In the genomic region with DNA sequence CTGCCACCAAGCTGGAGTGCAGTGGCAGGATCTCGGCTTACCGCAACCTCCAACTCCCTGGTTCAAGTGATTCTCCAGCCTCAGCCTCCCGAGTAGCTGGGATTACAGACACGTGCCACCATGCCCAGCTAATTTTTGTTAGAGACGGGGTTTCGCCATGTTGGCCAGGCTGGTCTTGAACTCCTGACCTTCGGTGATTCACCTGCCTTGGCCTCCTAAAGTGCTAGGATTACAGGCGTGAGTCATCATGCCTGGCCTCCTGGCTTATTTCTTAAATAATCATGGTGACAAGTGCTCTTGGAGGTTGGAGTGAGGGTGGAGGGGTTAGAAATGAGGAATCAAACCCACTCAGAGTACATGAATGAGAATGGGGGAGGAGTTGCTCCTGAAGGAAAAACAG, we compare ENCODE assay signal across 2 cellular contexts.
TF ChIP-seq lines count a peak whose summit lies in the region.

No MANE protein-coding gene starts in this region.

TF ChIP-seq in HEK293, 187 proteins besides CTCF, POLR2A, EP300 and RAD21 (continued from another document):
- TF ChIP-seq, protein P1, sequence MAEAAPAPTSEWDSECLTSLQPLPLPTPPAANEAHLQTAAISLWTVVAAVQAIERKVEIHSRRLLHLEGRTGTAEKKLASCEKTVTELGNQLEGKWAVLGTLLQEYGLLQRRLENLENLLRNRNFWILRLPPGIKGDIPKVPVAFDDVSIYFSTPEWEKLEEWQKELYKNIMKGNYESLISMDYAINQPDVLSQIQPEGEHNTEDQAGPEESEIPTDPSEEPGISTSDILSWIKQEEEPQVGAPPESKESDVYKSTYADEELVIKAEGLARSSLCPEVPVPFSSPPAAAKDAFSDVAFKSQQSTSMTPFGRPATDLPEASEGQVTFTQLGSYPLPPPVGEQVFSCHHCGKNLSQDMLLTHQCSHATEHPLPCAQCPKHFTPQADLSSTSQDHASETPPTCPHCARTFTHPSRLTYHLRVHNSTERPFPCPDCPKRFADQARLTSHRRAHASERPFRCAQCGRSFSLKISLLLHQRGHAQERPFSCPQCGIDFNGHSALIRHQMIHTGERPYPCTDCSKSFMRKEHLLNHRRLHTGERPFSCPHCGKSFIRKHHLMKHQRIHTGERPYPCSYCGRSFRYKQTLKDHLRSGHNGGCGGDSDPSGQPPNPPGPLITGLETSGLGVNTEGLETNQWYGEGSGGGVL (tag by site-specific recombination; IDR thresholded peaks at IDR 0.05): peak; percentile 35; the same call in 1 of the 2 replicates
- TF ChIP-seq BCL11A (tag by site-specific recombination; IDR thresholded peaks at IDR 0.05; ENCODE audit: low read depth): peak; percentile 40; the same call in 1 of the 2 replicates
- TF ChIP-seq, protein P2, sequence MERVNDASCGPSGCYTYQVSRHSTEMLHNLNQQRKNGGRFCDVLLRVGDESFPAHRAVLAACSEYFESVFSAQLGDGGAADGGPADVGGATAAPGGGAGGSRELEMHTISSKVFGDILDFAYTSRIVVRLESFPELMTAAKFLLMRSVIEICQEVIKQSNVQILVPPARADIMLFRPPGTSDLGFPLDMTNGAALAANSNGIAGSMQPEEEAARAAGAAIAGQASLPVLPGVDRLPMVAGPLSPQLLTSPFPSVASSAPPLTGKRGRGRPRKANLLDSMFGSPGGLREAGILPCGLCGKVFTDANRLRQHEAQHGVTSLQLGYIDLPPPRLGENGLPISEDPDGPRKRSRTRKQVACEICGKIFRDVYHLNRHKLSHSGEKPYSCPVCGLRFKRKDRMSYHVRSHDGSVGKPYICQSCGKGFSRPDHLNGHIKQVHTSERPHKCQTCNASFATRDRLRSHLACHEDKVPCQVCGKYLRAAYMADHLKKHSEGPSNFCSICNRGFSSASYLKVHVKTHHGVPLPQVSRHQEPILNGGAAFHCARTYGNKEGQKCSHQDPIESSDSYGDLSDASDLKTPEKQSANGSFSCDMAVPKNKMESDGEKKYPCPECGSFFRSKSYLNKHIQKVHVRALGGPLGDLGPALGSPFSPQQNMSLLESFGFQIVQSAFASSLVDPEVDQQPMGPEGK (tag by site-specific recombination; IDR thresholded peaks at IDR 0.05): 0 out of 2 replicates have a peak, but pooled peaks have one; percentile 36
- peak; percentile 21; the same call in 1 of the 2 replicates for TF ChIP-seq GLIS1 (tag by site-specific recombination; IDR thresholded peaks at IDR 0.05)
- 0 out of 2 replicates have a peak, but pooled peaks have one; percentile 19 for TF ChIP-seq ZNF146 (tag by site-specific recombination; IDR thresholded peaks at IDR 0.05)
- TF ChIP-seq SP7 (tag by site-specific recombination; IDR thresholded peaks at IDR 0.05): peak; percentile 71
- TF ChIP-seq, protein P3, sequence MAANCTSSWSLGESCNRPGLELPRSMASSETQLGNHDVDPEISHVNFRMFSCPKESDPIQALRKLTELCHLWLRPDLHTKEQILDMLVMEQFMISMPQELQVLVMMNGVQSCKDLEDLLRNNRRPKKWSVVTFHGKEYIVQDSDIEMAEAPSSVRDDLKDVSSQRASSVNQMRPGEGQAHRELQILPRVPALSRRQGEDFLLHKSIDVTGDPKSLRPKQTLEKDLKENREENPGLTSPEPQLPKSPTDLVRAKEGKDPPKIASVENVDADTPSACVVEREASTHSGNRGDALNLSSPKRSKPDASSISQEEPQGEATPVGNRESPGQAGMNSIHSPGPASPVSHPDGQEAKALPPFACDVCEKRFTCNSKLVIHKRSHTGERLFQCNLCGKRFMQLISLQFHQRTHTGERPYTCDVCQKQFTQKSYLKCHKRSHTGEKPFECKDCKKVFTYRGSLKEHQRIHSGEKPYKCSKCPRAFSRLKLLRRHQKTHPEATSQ (tag by site-specific recombination; IDR thresholded peaks at IDR 0.05): peak; percentile 7; the same call in 1 of the 2 replicates
- TF ChIP-seq KLF8 (tag by site-specific recombination; IDR thresholded peaks at IDR 0.05): 0 out of 2 replicates have a peak, but pooled peaks have one; percentile 23
- TF ChIP-seq, protein P4, sequence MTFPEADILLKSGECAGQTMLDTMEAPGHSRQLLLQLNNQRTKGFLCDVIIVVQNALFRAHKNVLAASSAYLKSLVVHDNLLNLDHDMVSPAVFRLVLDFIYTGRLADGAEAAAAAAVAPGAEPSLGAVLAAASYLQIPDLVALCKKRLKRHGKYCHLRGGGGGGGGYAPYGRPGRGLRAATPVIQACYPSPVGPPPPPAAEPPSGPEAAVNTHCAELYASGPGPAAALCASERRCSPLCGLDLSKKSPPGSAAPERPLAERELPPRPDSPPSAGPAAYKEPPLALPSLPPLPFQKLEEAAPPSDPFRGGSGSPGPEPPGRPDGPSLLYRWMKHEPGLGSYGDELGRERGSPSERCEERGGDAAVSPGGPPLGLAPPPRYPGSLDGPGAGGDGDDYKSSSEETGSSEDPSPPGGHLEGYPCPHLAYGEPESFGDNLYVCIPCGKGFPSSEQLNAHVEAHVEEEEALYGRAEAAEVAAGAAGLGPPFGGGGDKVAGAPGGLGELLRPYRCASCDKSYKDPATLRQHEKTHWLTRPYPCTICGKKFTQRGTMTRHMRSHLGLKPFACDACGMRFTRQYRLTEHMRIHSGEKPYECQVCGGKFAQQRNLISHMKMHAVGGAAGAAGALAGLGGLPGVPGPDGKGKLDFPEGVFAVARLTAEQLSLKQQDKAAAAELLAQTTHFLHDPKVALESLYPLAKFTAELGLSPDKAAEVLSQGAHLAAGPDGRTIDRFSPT (tag by site-specific recombination; IDR thresholded peaks at IDR 0.05): peak; percentile 89

TF ChIP-seq in SK-N-SH, 30 proteins besides CTCF, POLR2A, EP300 and RAD21 (continued from another document):
- TF ChIP-seq YY1 (IDR thresholded peaks at IDR 0.05; ENCODE audit: low read depth) (peak; percentile 73), TEAD4 (IDR thresholded peaks at IDR 0.05; ENCODE audit: borderline replicate concordance, insufficient read depth) (peak; percentile 90), FOXM1 (IDR thresholded peaks at IDR 0.05; ENCODE audit: low read depth) (peak; percentile 74; the same call in 1 of the 2 replicates), TCF12 (IDR thresholded peaks at IDR 0.05) (peak; percentile 99), TAF1 (IDR thresholded peaks at IDR 0.05; ENCODE audit: borderline replicate concordance, low read depth, low read length) (peak; percentile 30; the same call in 1 of the 2 replicates), NFIC (IDR thresholded peaks at IDR 0.05; ENCODE audit: borderline replicate concordance) (peak; percentile 94), FOSL2 (IDR thresholded peaks at IDR 0.05; ENCODE audit: borderline replicate concordance, low read depth) (peak; percentile 99)
- TF ChIP-seq, protein P5, sequence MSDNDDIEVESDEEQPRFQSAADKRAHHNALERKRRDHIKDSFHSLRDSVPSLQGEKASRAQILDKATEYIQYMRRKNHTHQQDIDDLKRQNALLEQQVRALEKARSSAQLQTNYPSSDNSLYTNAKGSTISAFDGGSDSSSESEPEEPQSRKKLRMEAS (IDR thresholded peaks at IDR 0.05; ENCODE audit: low read depth): peak; percentile 64; the same call in 1 of the 2 replicates
- TF ChIP-seq, protein P6, sequence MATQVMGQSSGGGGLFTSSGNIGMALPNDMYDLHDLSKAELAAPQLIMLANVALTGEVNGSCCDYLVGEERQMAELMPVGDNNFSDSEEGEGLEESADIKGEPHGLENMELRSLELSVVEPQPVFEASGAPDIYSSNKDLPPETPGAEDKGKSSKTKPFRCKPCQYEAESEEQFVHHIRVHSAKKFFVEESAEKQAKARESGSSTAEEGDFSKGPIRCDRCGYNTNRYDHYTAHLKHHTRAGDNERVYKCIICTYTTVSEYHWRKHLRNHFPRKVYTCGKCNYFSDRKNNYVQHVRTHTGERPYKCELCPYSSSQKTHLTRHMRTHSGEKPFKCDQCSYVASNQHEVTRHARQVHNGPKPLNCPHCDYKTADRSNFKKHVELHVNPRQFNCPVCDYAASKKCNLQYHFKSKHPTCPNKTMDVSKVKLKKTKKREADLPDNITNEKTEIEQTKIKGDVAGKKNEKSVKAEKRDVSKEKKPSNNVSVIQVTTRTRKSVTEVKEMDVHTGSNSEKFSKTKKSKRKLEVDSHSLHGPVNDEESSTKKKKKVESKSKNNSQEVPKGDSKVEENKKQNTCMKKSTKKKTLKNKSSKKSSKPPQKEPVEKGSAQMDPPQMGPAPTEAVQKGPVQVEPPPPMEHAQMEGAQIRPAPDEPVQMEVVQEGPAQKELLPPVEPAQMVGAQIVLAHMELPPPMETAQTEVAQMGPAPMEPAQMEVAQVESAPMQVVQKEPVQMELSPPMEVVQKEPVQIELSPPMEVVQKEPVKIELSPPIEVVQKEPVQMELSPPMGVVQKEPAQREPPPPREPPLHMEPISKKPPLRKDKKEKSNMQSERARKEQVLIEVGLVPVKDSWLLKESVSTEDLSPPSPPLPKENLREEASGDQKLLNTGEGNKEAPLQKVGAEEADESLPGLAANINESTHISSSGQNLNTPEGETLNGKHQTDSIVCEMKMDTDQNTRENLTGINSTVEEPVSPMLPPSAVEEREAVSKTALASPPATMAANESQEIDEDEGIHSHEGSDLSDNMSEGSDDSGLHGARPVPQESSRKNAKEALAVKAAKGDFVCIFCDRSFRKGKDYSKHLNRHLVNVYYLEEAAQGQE (IDR thresholded peaks at IDR 0.05; ENCODE audit: low read depth, low read length): peak; percentile 75
